In the genomic region with DNA sequence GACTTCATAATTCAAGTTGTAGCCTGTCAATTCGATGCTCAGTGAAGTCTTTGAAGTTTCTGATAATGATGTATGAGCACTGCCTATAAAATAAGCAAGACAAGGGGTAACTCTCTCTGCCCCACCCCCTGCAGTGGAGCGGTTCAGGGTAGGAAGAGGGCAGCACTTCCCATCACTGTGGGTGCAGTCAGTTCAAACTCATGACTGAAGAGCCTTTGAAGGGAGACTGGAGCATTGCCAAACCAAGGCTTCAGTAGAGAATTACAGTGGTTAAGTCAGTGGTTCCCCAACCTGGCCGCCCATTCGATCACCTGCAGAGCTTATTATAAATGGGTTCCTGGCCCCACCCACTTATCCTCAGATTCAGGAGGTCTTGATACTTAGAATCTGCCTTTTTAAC, we compare ENCODE assay signal across 8 cellular contexts.
DNase-seq lines count a peak whose midpoint lies in the region; ATAC-seq and TF ChIP-seq lines count a peak whose summit lies in the region.

No MANE protein-coding gene starts in this region.

- no peaks in the 10 kb centered on the region for H3K79me2 ChIP-seq in MM.1S (ENCODE audit: low read length)

- no peak overlapping the region for H3K4me2 ChIP-seq in MM.1S (ENCODE audit: low read depth, low read length)

- peak; percentile 54 for DNase-seq in NCI-H345 treated with DMSO at 0.1 percent for 48 hours (lab: John Stamatoyannopoulos, UW; ENCODE audit: unreplicated experiment)
- DNase-seq in activated naive CD4-positive, alpha-beta T cell treated with Interleukin-2 at 50 U/mL for 16 hours, result peak; percentile 18
- DNase-seq in stimulated activated CD8-positive, alpha-beta memory T cell treated with anti-CD3 and anti-CD28 coated beads, Interleukin-15, amount 100 ng/mL, for 1 hour (ENCODE audit: low read depth), result peak; percentile 6
- DNase-seq in dedifferentiated amniotic fluid mesenchymal stem cell (ENCODE audit: extremely low spot score), result no peak
- DNase-seq in MM.1S, result no peak
- DNase-seq in Peyer's patch, result no peak
- no peak for DNase-seq in NOMO-1 treated with dmso at 0.1 percent for 144 hours (lab: John Stamatoyannopoulos, UW; ENCODE audit: unreplicated experiment)

- no peaks in the 10 kb centered on the region for H3K9me2 ChIP-seq in MM.1S (replicated peaks; ENCODE audit: insufficient read depth, low read length)

- TF ChIP-seq CTCF in MM.1S (IDR thresholded peaks at IDR 0.05; ENCODE audit: low read length), result no peak
- no peak for TF ChIP-seq CTCF in Peyer's patch (IDR thresholded peaks at IDR 0.05)

- H3K27me3 ChIP-seq in MM.1S (replicated peaks; ENCODE audit: insufficient read depth, low read length) (no peaks in the 10 kb centered on the region), Peyer's patch (no peaks in the 10 kb centered on the region)

- H3K4me3 ChIP-seq in MM.1S (ENCODE audit: low read length), result no peak overlapping the region
- no peak overlapping the region for H3K4me3 ChIP-seq in Peyer's patch

- H3K36me3 ChIP-seq in MM.1S (replicated peaks; ENCODE audit: insufficient read depth, low read length), result no peaks in the 10 kb centered on the region
- no peaks in the 10 kb centered on the region for H3K36me3 ChIP-seq in Peyer's patch

- no peaks in the 10 kb centered on the region for H3F3A ChIP-seq in MM.1S (ENCODE audit: insufficient read depth, low read length)

- H2AFZ ChIP-seq in MM.1S (ENCODE audit: low read length), result no peak overlapping the region

- TF ChIP-seq POLR2A in Peyer's patch (IDR thresholded peaks at IDR 0.05), result no peak

- H3K27ac ChIP-seq in MM.1S (ENCODE audit: low read length) (no peak overlapping the region), Peyer's patch (no peak overlapping the region)

- H4K20me1 ChIP-seq in MM.1S (ENCODE audit: insufficient read depth, low read length), result no peaks in the 10 kb centered on the region

- ATAC-seq in GM21717 (IDR thresholded peaks at IDR 0.05; ENCODE audit: unreplicated experiment), result peak; percentile 58

- no peak overlapping the region for H3K9ac ChIP-seq in MM.1S (ENCODE audit: low read length)

- H3K4me1 ChIP-seq in MM.1S (ENCODE audit: low read length) (no peaks in the 10 kb centered on the region), Peyer's patch (peaks cover 0 to 4% (median 0%) of the 10 kb centered on the region in 4 donors)

- H3K9me3 ChIP-seq in MM.1S (replicated peaks; ENCODE audit: insufficient read depth, low read length) (no peaks in the 10 kb centered on the region), Peyer's patch (no peaks in the 10 kb centered on the region)

Comparison
In these comparisons a context has a peak if more than half of its experiments do, and no peak if none do; other contexts are left out.
1. DNase-seq: peak in NCI-H345 treated with DMSO at 0.1 percent for 48 hours (single experiment), activated naive CD4-positive, alpha-beta T cell treated with Interleukin-2 at 50 U/mL for 16 hours (single experiment) and stimulated activated CD8-positive, alpha-beta memory T cell treated with anti-CD3 and anti-CD28 coated beads, Interleukin-15, amount 100 ng/mL, for 1 hour (single experiment); none in dedifferentiated amniotic fluid mesenchymal stem cell (single experiment), MM.1S (single experiment), Peyer's patch (0 of 3) and NOMO-1 treated with dmso at 0.1 percent for 144 hours (single experiment).